ENCODE assay signal across 17 cellular contexts in the genomic region with DNA sequence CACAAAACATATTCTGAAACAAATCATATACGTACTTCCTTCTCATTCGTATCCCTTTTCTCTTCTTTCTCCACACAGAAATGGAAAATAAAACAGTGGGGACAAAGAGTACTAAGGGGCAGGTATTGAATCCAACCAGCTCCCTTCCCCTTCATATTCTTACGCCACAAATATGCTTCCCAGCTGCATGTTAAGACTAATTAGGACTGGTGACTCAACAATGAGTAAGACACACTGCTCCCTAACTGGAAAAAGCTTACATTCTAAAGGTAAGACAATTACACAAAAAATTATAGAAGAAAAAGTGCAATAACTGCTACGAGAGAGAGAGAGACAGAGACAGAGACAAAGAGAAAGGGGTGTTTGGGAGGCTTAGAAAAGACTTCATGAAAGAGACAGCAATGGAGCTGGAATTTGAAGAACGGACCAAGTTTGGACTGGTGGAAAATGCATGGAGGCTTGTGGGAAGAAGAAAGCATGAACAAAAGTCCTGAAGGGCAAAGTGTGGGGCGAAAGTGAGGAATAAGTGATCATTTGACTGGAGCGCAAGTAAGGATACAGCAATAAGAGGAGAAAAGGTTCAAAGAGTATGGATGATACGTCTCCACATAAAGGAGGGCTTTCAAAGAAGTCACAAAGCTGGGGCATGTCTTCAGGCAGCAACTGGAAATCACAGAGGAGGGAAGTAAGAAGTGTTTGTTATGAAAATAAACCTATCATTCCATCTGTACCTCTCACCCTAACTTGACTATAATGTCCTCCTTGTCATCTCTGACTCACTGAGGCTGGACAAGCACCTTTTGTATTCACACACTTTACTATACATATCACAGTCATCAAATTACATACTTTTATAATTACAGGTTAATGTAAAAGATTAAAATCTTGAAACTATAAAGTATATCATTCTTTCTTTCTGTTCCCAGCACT. TPM values are rescaled to one million over a fixed set of nuclear protein-coding genes. Genes with fewer than 3 reads are reported as not detected.
DNase-seq lines count a peak whose midpoint lies in the region; ATAC-seq, FAIRE-seq and TF ChIP-seq lines count a peak whose summit lies in the region.
"Had no signal": no experiment of that assay in that cellular context is flagged by ENCODE, and none has a peak within 500 bp of the region (broad histone marks: within the 10 kb centered on the region; RNA-seq: fewer than 3 reads in every experiment).

No MANE protein-coding gene starts in this region.

- no peak overlapping the region for H3K4me3 ChIP-seq in bronchial epithelial cell (ENCODE audit: low read depth, low read length)
- no peak overlapping the region for H3K4me3 ChIP-seq in kidney epithelial cell (ENCODE audit: low read depth, low read length)
- no peak overlapping the region for H3K4me3 ChIP-seq in psoas muscle
- H3K4me3 ChIP-seq: HAP-1, hepatocyte had no signal

- no peak overlapping the region for H3K4me3 Mint-ChIP-seq in type B pancreatic cell
- H3K4me3 Mint-ChIP-seq: activated CD4-positive, alpha-beta T cell treated with anti-CD3 and anti-CD28 coated beads for 36 hours; activated T-helper 17 cell treated with anti-CD3 and anti-CD28 coated beads, Interleukin-2, amount 50 U/mL, for 72 hours; CD14-positive monocyte; memory B cell had no signal

- WGBS in psoas muscle, 3 donors, result 92 to 98% (median 94%) methylated on average over 8 of the region's 8 CpGs

- H3K4me1 ChIP-seq in psoas muscle, result no peaks in the 10 kb centered on the region
- H3K4me1 ChIP-seq: HAP-1 had no signal

- H3K36me3 Mint-ChIP-seq in type B pancreatic cell, result peaks cover 30% of the 10 kb centered on the region

- H3K27me3 Mint-ChIP-seq in type B pancreatic cell, result no peaks in the 10 kb centered on the region
- H3K27me3 Mint-ChIP-seq: activated CD4-positive, alpha-beta T cell treated with anti-CD3 and anti-CD28 coated beads for 36 hours; activated T-helper 17 cell treated with anti-CD3 and anti-CD28 coated beads, Interleukin-2, amount 50 U/mL, for 72 hours; memory B cell; progenitor cell of endocrine pancreas had no signal

- H3K27ac Mint-ChIP-seq in type B pancreatic cell, result no peak overlapping the region
- H3K27ac Mint-ChIP-seq: activated CD4-positive, alpha-beta T cell treated with anti-CD3 and anti-CD28 coated beads for 36 hours; activated T-helper 17 cell treated with anti-CD3 and anti-CD28 coated beads, Interleukin-2, amount 50 U/mL, for 72 hours; memory B cell; progenitor cell of endocrine pancreas had no signal

- H3K27ac ChIP-seq in psoas muscle, result no peak overlapping the region
- H3K27ac ChIP-seq: hepatocyte had no signal

- ATAC-seq in psoas muscle, result no peak
- no peak for ATAC-seq in GM18498 (IDR thresholded peaks at IDR 0.05; ENCODE audit: unreplicated experiment)
- ATAC-seq: activated CD4-positive, alpha-beta T cell treated with anti-CD3 and anti-CD28 coated beads for 36 hours; activated T-helper 17 cell treated with anti-CD3 and anti-CD28 coated beads, Interleukin-2, amount 50 U/mL, for 72 hours had no signal

- H3K9me3 Mint-ChIP-seq in type B pancreatic cell, result no peaks in the 10 kb centered on the region
- H3K9me3 Mint-ChIP-seq: activated T-helper 17 cell treated with anti-CD3 and anti-CD28 coated beads, Interleukin-2, amount 50 U/mL, for 72 hours; memory B cell had no signal

- H3K27me3 ChIP-seq in bronchial epithelial cell (ENCODE audit: control insufficient read depth, insufficient read depth, low read length), result no peaks in the 10 kb centered on the region
- H3K27me3 ChIP-seq in kidney epithelial cell (ENCODE audit: control insufficient read depth, insufficient read depth, low read length), result no peaks in the 10 kb centered on the region
- H3K27me3 ChIP-seq in psoas muscle (ENCODE audit: insufficient read depth in 3 of 3, low read length in 2 of 3), result no peaks in the 10 kb centered on the region
- H3K27me3 ChIP-seq: hepatocyte had no signal

- TF ChIP-seq CTCF in AG09319 (IDR thresholded peaks at IDR 0.05; ENCODE audit: low read depth, low read length), result no peak
- TF ChIP-seq CTCF in bronchial epithelial cell (IDR thresholded peaks at IDR 0.05; ENCODE audit: insufficient read depth, low read length, severe bottlenecking), result no peak
- no peak for TF ChIP-seq CTCF in kidney epithelial cell (IDR thresholded peaks at IDR 0.05; ENCODE audit: insufficient read depth, low read length, poor library complexity, severe bottlenecking)
- no peak for TF ChIP-seq CTCF in type B pancreatic cell (conservative IDR thresholded peaks at IDR 0.05)
- TF ChIP-seq CTCF in psoas muscle (IDR thresholded peaks at IDR 0.05), result no peak

- intact Hi-C loops in psoas muscle (cut with DNase I), result no loop called here

- DNase-seq in AG09319 (ENCODE audit: extremely low read depth, low read depth) (peak; percentile 42), LoVo (ENCODE audit: low spot score) (peak; percentile 4), bronchial epithelial cell (ENCODE audit: low read depth) (peak; percentile 97), kidney epithelial cell (ENCODE audit: low read depth) (peak; percentile 73), type B pancreatic cell (ENCODE audit: extremely low spot score, unreplicated experiment) (no peak), psoas muscle (no peak), 8988T (no peak)
- DNase-seq: activated CD4-positive, alpha-beta T cell treated with anti-CD3 and anti-CD28 coated beads for 36 hours; cerebellar nuclear complex; NCI-H446 had no signal

- no peak for FAIRE-seq in bronchial epithelial cell (lab: Jason Lieb, UNC)

- H3K4me1 Mint-ChIP-seq in type B pancreatic cell (ENCODE audit: unreplicated experiment), result no peaks in the 10 kb centered on the region
- H3K4me1 Mint-ChIP-seq: activated T-helper 17 cell treated with anti-CD3 and anti-CD28 coated beads, Interleukin-2, amount 50 U/mL, for 72 hours; CD14-positive monocyte had no signal

- no peaks in the 10 kb centered on the region for H3K9me3 ChIP-seq in psoas muscle
- H3K9me3 ChIP-seq: HAP-1 had no signal

- peaks cover 10% of the 10 kb centered on the region for H3K36me3 ChIP-seq in bronchial epithelial cell (ENCODE audit: control insufficient read depth, insufficient read depth, low read length)
- H3K36me3 ChIP-seq in kidney epithelial cell (ENCODE audit: control insufficient read depth, insufficient read depth, low read length), result no peaks in the 10 kb centered on the region
- H3K36me3 ChIP-seq in psoas muscle (ENCODE audit: insufficient read depth in 1 of 2, low read depth in 1 of 2), result peaks cover 3 to 41% of the 10 kb centered on the region in 2 donors

RNA-seq across cellular contexts. Expression of gene RYK, which starts 49.2 kb away (rescaled TPM):
- total RNA-seq in bronchial epithelial cell (85.0 and 85.1 TPM in 2 replicates), kidney epithelial cell (57.2 and 57.6 TPM in 2 replicates), type B pancreatic cell (ENCODE audit: low replicate concordance) (50.7 and 59.2 TPM in 2 replicates), psoas muscle (10 to 100 TPM; 25.0 to 35.4 (median 28.3) TPM)
- polyA plus RNA-seq in psoas muscle, result 10 to 100 TPM; 19.7 to 32.8 (median 24.4) TPM

Comparison
In these comparisons a context has a peak if more than half of its experiments do, and no peak if none do; other contexts are left out.
1. DNase-seq: peak in AG09319 (single experiment), LoVo (single experiment), bronchial epithelial cell (single experiment) and kidney epithelial cell (single experiment); none in type B pancreatic cell (single experiment), psoas muscle (0 of 2) and 8988T (single experiment).